Comparison of ENCODE assay signal across 18 cellular contexts in genomic region chr4:184463856-184464255, GRCh38. TPM values are rescaled to one million over a fixed set of nuclear protein-coding genes. Genes with fewer than 3 reads are reported as not detected.
DNase-seq lines count a peak whose midpoint lies in the region; ATAC-seq, FAIRE-seq and TF ChIP-seq lines count a peak whose summit lies in the region.
"Had no signal": no experiment of that assay in that cellular context is flagged by ENCODE, and none has a peak within 500 bp of the region (broad histone marks: within the 10 kb centered on the region; RNA-seq: fewer than 3 reads in every experiment).

No MANE protein-coding gene starts in this region.

- H3K9ac ChIP-seq in mesenchymal stem cell (ENCODE audit: low read length): no peak overlapping the region
- H3K9ac ChIP-seq: BLaER1 treated with 17β-estradiol and CSF1 and Interleukin-3, amounts not matched to agents 10 nM and 100 nM had no signal

- no peaks in the 10 kb centered on the region for H3K36me3 ChIP-seq in CD8-positive, alpha-beta memory T cell (ENCODE audit: insufficient read depth, low read length)
- peaks cover 0 to 23% of the 10 kb centered on the region in 2 experiments for H3K36me3 ChIP-seq in mesenchymal stem cell (ENCODE audit: control insufficient read depth in 1 of 2, insufficient read depth in 2 of 2, low read depth in 1 of 2, low read length in 2 of 2)

- no peak overlapping the region for H3K14ac ChIP-seq in mesenchymal stem cell (ENCODE audit: low read length in 2 of 2)

- no peak overlapping the region for H3K4me2 ChIP-seq in mesenchymal stem cell (ENCODE audit: low read length, poor library complexity, severe bottlenecking)
- H3K4me2 ChIP-seq: BLaER1 treated with 17β-estradiol and CSF1 and Interleukin-3, amounts not matched to agents 10 nM and 100 nM had no signal

- FAIRE-seq in RCC 7860 (lab: Jason Lieb, UNC): no peak
- FAIRE-seq: D721Med, G401.6, H1, HTR-8/SVneo, K562 had no signal

- H3K4ac ChIP-seq in mesenchymal stem cell (ENCODE audit: low read depth in 1 of 2, low read length in 2 of 2): no peak overlapping the region

- no peaks in the 10 kb centered on the region for H3K9me3 Mint-ChIP-seq in activated naive CD8-positive, alpha-beta T cell (ENCODE audit: low read depth)
- H3K9me3 Mint-ChIP-seq in activated naive CD8-positive, alpha-beta T cell treated with anti-CD3 and anti-CD28 coated beads for 36 hours: no peaks in the 10 kb centered on the region
- H3K9me3 Mint-ChIP-seq in CD8-positive, alpha-beta memory T cell: no peaks in the 10 kb centered on the region
- no peaks in the 10 kb centered on the region for H3K9me3 Mint-ChIP-seq in activated B cell treated with CpG ODN at 0.5 μM for 24 hours
- H3K9me3 Mint-ChIP-seq: H9 had no signal

- H3K27ac Mint-ChIP-seq in activated naive CD8-positive, alpha-beta T cell: peak overlapping the region; percentile 66
- H3K27ac Mint-ChIP-seq in activated naive CD8-positive, alpha-beta T cell treated with anti-CD3 and anti-CD28 coated beads for 36 hours: no peak overlapping the region
- peak overlapping the region; percentile 0 to 87 (median 18) for H3K27ac Mint-ChIP-seq in CD8-positive, alpha-beta memory T cell
- peak overlapping the region; percentile 6 for H3K27ac Mint-ChIP-seq in activated B cell treated with CpG ODN at 0.5 μM for 24 hours
- H3K27ac Mint-ChIP-seq: H9 had no signal

- WGBS in mesenchymal stem cell: 97% methylated on average over 5 of the region's 5 CpGs

- H4K8ac ChIP-seq in mesenchymal stem cell (ENCODE audit: low read length): no peak overlapping the region

- no peak overlapping the region for H3K18ac ChIP-seq in mesenchymal stem cell (ENCODE audit: low read depth in 1 of 2, low read length in 2 of 2)

- no peak overlapping the region for H2AK5ac ChIP-seq in mesenchymal stem cell (ENCODE audit: low read length, severe bottlenecking)

- no peak overlapping the region for H2BK12ac ChIP-seq in mesenchymal stem cell (ENCODE audit: low read length in 2 of 2)

- CTCF ChIA-PET in CD8-positive, alpha-beta memory T cell (lab: Charles Lee): no interaction called here
- CTCF ChIA-PET in activated B cell treated with CpG ODN at 0.5 μM for 24 hours (lab: Charles Lee): no interaction called here

- peaks cover 34% of the 10 kb centered on the region for H3K79me1 ChIP-seq in mesenchymal stem cell (replicated peaks; ENCODE audit: low read length, poor library complexity, severe bottlenecking)

- peaks cover 82% of the 10 kb centered on the region for H3K4me1 Mint-ChIP-seq in activated naive CD8-positive, alpha-beta T cell (ENCODE audit: low read depth)
- H3K4me1 Mint-ChIP-seq in activated naive CD8-positive, alpha-beta T cell treated with anti-CD3 and anti-CD28 coated beads for 36 hours: peaks cover 67% of the 10 kb centered on the region
- peaks cover 82 to 96% (median 94%) of the 10 kb centered on the region in 3 donors for H3K4me1 Mint-ChIP-seq in CD8-positive, alpha-beta memory T cell
- H3K4me1 Mint-ChIP-seq in activated B cell treated with CpG ODN at 0.5 μM for 24 hours: peaks cover 91% of the 10 kb centered on the region

- no peak overlapping the region for H2BK15ac ChIP-seq in mesenchymal stem cell (ENCODE audit: low read depth, poor library complexity, severe bottlenecking)

- no peaks in the 10 kb centered on the region for H3K27me3 Mint-ChIP-seq in activated naive CD8-positive, alpha-beta T cell
- no peaks in the 10 kb centered on the region for H3K27me3 Mint-ChIP-seq in activated naive CD8-positive, alpha-beta T cell treated with anti-CD3 and anti-CD28 coated beads for 36 hours
- no peaks in the 10 kb centered on the region for H3K27me3 Mint-ChIP-seq in CD8-positive, alpha-beta memory T cell
- no peaks in the 10 kb centered on the region for H3K27me3 Mint-ChIP-seq in activated B cell treated with CpG ODN at 0.5 μM for 24 hours

- DNase-seq in activated naive CD8-positive, alpha-beta T cell treated with anti-CD3 and anti-CD28 coated beads for 36 hours: no peak
- no peak for DNase-seq in CD8-positive, alpha-beta memory T cell
- DNase-seq in activated B cell treated with CpG ODN at 0.5 μM for 24 hours (no peak), RCC 7860 (ENCODE audit: low spot score) (no peak), mesenchymal stem cell (no peak), C1 segment of cervical spinal cord (lab: John Stamatoyannopoulos, UW) (no peak)
- DNase-seq: 8988T, Caco-2, H9, IMR-90 had no signal

- TF ChIP-seq CTCF in activated B cell treated with CpG ODN at 0.5 μM for 24 hours (IDR thresholded peaks at IDR 0.05): no peak

- no peak overlapping the region for H3K4me3 ChIP-seq in CD8-positive, alpha-beta memory T cell (ENCODE audit: low read length)
- H3K4me3 ChIP-seq in mesenchymal stem cell (ENCODE audit: insufficient read depth in 1 of 2, low read depth in 1 of 2, low read length in 2 of 2): no peak overlapping the region
- H3K4me3 ChIP-seq: BLaER1 treated with 17β-estradiol and CSF1 and Interleukin-3, amounts not matched to agents 10 nM and 100 nM; K562 had no signal

- H3K27me3 ChIP-seq in CD8-positive, alpha-beta memory T cell (ENCODE audit: insufficient read depth, low read length, poor library complexity, severe bottlenecking): no peaks in the 10 kb centered on the region
- no peaks in the 10 kb centered on the region for H3K27me3 ChIP-seq in mesenchymal stem cell (ENCODE audit: control insufficient read depth in 1 of 2, insufficient read depth in 1 of 2, low read length in 2 of 2)
- H3K27me3 ChIP-seq: BLaER1 treated with 17β-estradiol and CSF1 and Interleukin-3, amounts not matched to agents 10 nM and 100 nM had no signal

- H4K91ac ChIP-seq in mesenchymal stem cell (ENCODE audit: low read length): no peak overlapping the region

- H2BK5ac ChIP-seq in mesenchymal stem cell (ENCODE audit: low read depth, low read length, poor library complexity, severe bottlenecking): no peak overlapping the region

- intact Hi-C loops in activated B cell treated with CpG ODN at 0.5 μM for 24 hours (cut with micrococcal nuclease): no loop called here

- no peak overlapping the region for H3K23ac ChIP-seq in mesenchymal stem cell (ENCODE audit: low read length in 2 of 2)

- no peak overlapping the region for H3K27ac ChIP-seq in CD8-positive, alpha-beta memory T cell (ENCODE audit: low read depth, low read length)
- no peak overlapping the region for H3K27ac ChIP-seq in mesenchymal stem cell (ENCODE audit: low read length, poor library complexity, severe bottlenecking)
- H3K27ac ChIP-seq: BLaER1 treated with 17β-estradiol and CSF1 and Interleukin-3, amounts not matched to agents 10 nM and 100 nM had no signal

- no peak overlapping the region for H2AFZ ChIP-seq in mesenchymal stem cell (ENCODE audit: low read depth, low read length)

- POLR2A ChIA-PET in CD8-positive, alpha-beta memory T cell (lab: Charles Lee): no interaction called here
- POLR2A ChIA-PET in activated B cell treated with CpG ODN at 0.5 μM for 24 hours (lab: Charles Lee): no interaction called here

- peaks cover 14% of the 10 kb centered on the region for H3K36me3 Mint-ChIP-seq in activated naive CD8-positive, alpha-beta T cell
- H3K36me3 Mint-ChIP-seq in activated naive CD8-positive, alpha-beta T cell treated with anti-CD3 and anti-CD28 coated beads for 36 hours: peaks cover 38% of the 10 kb centered on the region
- peaks cover 0 to 27% (median 6%) of the 10 kb centered on the region in 3 donors for H3K36me3 Mint-ChIP-seq in CD8-positive, alpha-beta memory T cell
- H3K36me3 Mint-ChIP-seq in activated B cell treated with CpG ODN at 0.5 μM for 24 hours (ENCODE audit: low read depth): peaks cover 39% of the 10 kb centered on the region

- H3K4me3 Mint-ChIP-seq in activated naive CD8-positive, alpha-beta T cell: no peak overlapping the region
- H3K4me3 Mint-ChIP-seq in activated naive CD8-positive, alpha-beta T cell treated with anti-CD3 and anti-CD28 coated beads for 36 hours: no peak overlapping the region
- peak overlapping the region in 1 of 7 donors; percentile 37 for H3K4me3 Mint-ChIP-seq in CD8-positive, alpha-beta memory T cell
- H3K4me3 Mint-ChIP-seq in activated B cell treated with CpG ODN at 0.5 μM for 24 hours: no peak overlapping the region
- H3K4me3 Mint-ChIP-seq: H9 had no signal

- no peak for ATAC-seq in activated B cell treated with CpG ODN at 0.5 μM for 24 hours (ENCODE audit: low read depth)
- ATAC-seq in GM18868 (IDR thresholded peaks at IDR 0.05; ENCODE audit: unreplicated experiment): no peak
- ATAC-seq: K562 had no signal

- no peak overlapping the region for H2BK120ac ChIP-seq in mesenchymal stem cell (ENCODE audit: low read depth, low read length)

- H3K9me3 ChIP-seq in CD8-positive, alpha-beta memory T cell (ENCODE audit: low read length): no peaks in the 10 kb centered on the region
- no peaks in the 10 kb centered on the region for H3K9me3 ChIP-seq in mesenchymal stem cell (ENCODE audit: control insufficient read depth, low read length)
- H3K9me3 ChIP-seq: BLaER1 treated with 17β-estradiol and CSF1 and Interleukin-3, amounts not matched to agents 10 nM and 100 nM; Caco-2 had no signal

- peaks cover 47% of the 10 kb centered on the region for H3K4me1 ChIP-seq in CD8-positive, alpha-beta memory T cell (ENCODE audit: insufficient read depth, low read length)
- H3K4me1 ChIP-seq in mesenchymal stem cell (ENCODE audit: control insufficient read depth, insufficient read depth, low read depth, low read length): peaks cover 1% of the 10 kb centered on the region

RNA-seq across cellular contexts. Expression of gene IRF2, which starts 10.5 kb away (rescaled TPM):
- 10 to 100 TPM; 49.1 to 61.4 TPM for total RNA-seq in activated naive CD8-positive, alpha-beta T cell treated with anti-CD3 and anti-CD28 coated beads for 36 hours
- total RNA-seq in CD8-positive, alpha-beta memory T cell: 10 to 100 TPM; 44.1 to 44.3 TPM
- 79.3 TPM for polyA plus RNA-seq in CD8-positive, alpha-beta memory T cell
- 65.5 and 66.2 TPM in 2 replicates for total RNA-seq in activated B cell treated with CpG ODN at 0.5 μM for 24 hours
- 30.5 TPM for polyA plus RNA-seq in mesenchymal stem cell (2013, experiment 1 of 2)
- 30.8 TPM for polyA plus RNA-seq in mesenchymal stem cell (2013, experiment 2 of 2)
